In genomic region chr5:27472000-27472763, GRCh38 we compare ENCODE assay signal across 8 cellular contexts.
DNase-seq lines count a peak whose midpoint lies in the region; ATAC-seq and TF ChIP-seq lines count a peak whose summit lies in the region.

No MANE protein-coding gene starts in this region.

- CTCF ChIA-PET in activated CD8-positive, alpha-beta T cell treated with anti-CD3 and anti-CD28 coated beads for 36 hours (lab: Charles Lee) = no interaction called here

- no peak for TF ChIP-seq CTCF in activated CD8-positive, alpha-beta T cell treated with anti-CD3 and anti-CD28 coated beads for 36 hours (IDR thresholded peaks at IDR 0.05)
- TF ChIP-seq CTCF in neural crest cell (conservative IDR thresholded peaks at IDR 0.05) (no peak), prostate gland (IDR thresholded peaks at IDR 0.05) (no peak)

- H3K27ac ChIP-seq in prostate gland = no peak overlapping the region

- no peak overlapping the region for H3K4me3 ChIP-seq in prostate gland

- intact Hi-C loops in activated CD8-positive, alpha-beta T cell treated with anti-CD3 and anti-CD28 coated beads for 36 hours (cut with micrococcal nuclease) = no loop called here
- intact Hi-C loops in prostate gland (cut with DNase I) = no loop called here

- no peaks in the 10 kb centered on the region for H3K27me3 Mint-ChIP-seq in activated CD8-positive, alpha-beta T cell treated with anti-CD3 and anti-CD28 coated beads for 36 hours
- no peaks in the 10 kb centered on the region for H3K27me3 Mint-ChIP-seq in neural crest cell (ENCODE audit: low read depth)

- peaks cover 11% of the 10 kb centered on the region for H3K9me3 Mint-ChIP-seq in activated CD8-positive, alpha-beta T cell treated with anti-CD3 and anti-CD28 coated beads for 36 hours
- H3K9me3 Mint-ChIP-seq in neural crest cell = peaks cover 3% of the 10 kb centered on the region

- TF ChIP-seq POLR2A in prostate gland (IDR thresholded peaks at IDR 0.05) = no peak

- WGBS in prostate gland = 80% methylated on average over 11 of the region's 11 CpGs

- no peak overlapping the region for H3K4me3 Mint-ChIP-seq in activated CD8-positive, alpha-beta T cell treated with anti-CD3 and anti-CD28 coated beads for 36 hours
- peak overlapping the region; percentile 80 for H3K4me3 Mint-ChIP-seq in neural crest cell

- H3K27ac Mint-ChIP-seq in activated CD8-positive, alpha-beta T cell treated with anti-CD3 and anti-CD28 coated beads for 36 hours = no peak overlapping the region
- peak overlapping the region; percentile 43 for H3K27ac Mint-ChIP-seq in neural crest cell (ENCODE audit: unreplicated experiment)

- no peaks in the 10 kb centered on the region for H3K36me3 Mint-ChIP-seq in activated CD8-positive, alpha-beta T cell treated with anti-CD3 and anti-CD28 coated beads for 36 hours (ENCODE audit: low read depth)
- H3K36me3 Mint-ChIP-seq in neural crest cell (ENCODE audit: low read depth) = peaks cover 22% of the 10 kb centered on the region

- no peaks in the 10 kb centered on the region for H3K27me3 ChIP-seq in prostate gland (replicated peaks; ENCODE audit: insufficient read depth)

- POLR2A ChIA-PET in activated CD8-positive, alpha-beta T cell treated with anti-CD3 and anti-CD28 coated beads for 36 hours (lab: Charles Lee) = no interaction called here

- DNase-seq in GDM1 (lab: John Stamatoyannopoulos, UW) = peak; percentile 29
- peak; percentile 12 for DNase-seq in activated CD8-positive, alpha-beta T cell treated with anti-CD3 and anti-CD28 coated beads for 36 hours
- DNase-seq in neural crest cell (ENCODE audit: low read depth, low spot score) = peak; percentile 21
- DNase-seq in prostate gland (ENCODE audit: low spot score) = no peak
- no peak for DNase-seq in KG1 (lab: John Stamatoyannopoulos, UW)
- DNase-seq in putamen (ENCODE audit: low spot score) = no peak

- no peaks in the 10 kb centered on the region for H3K4me1 ChIP-seq in prostate gland (replicated peaks)

- no peaks in the 10 kb centered on the region for H3K4me1 Mint-ChIP-seq in activated CD8-positive, alpha-beta T cell treated with anti-CD3 and anti-CD28 coated beads for 36 hours (ENCODE audit: low read depth)
- H3K4me1 Mint-ChIP-seq in neural crest cell = peaks cover 32% of the 10 kb centered on the region

- no peaks in the 10 kb centered on the region for H3K9me3 ChIP-seq in prostate gland

- ATAC-seq in GM19467 (IDR thresholded peaks at IDR 0.05; ENCODE audit: unreplicated experiment) (peak; percentile 85), HG03521 (IDR thresholded peaks at IDR 0.05; ENCODE audit: unreplicated experiment) (peak; percentile 69)
- no peak for ATAC-seq in activated CD8-positive, alpha-beta T cell treated with anti-CD3 and anti-CD28 coated beads for 36 hours

- no peaks in the 10 kb centered on the region for H3K36me3 ChIP-seq in prostate gland

Comparison
In these comparisons a context has a peak if more than half of its experiments do, and no peak if none do; other contexts are left out.
1. DNase-seq: peak in GDM1 (single experiment), activated CD8-positive, alpha-beta T cell treated with anti-CD3 and anti-CD28 coated beads for 36 hours (single experiment) and neural crest cell (single experiment); none in prostate gland (single experiment), KG1 (single experiment) and putamen (single experiment).